31 cellular contexts compared by ENCODE assay signal in the genomic region with DNA sequence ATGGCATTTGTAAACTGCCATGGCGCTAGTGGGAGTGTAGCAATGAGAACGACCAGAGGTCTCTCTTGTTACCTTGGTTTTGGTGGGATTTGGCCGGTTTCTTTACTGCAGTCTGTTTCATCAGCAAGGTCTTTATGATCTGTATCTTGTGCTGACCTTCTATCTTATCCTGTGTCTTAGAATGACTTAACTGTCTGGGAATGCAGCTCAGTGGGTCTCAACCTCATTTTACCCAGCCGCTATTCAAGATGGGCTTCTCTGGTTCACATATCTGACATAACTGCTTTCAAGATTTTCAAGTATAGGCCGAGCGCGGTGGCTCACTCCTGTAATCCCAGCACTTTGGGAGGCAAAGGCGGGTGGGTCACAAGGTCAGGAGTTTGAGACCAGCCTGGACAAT. TPM values are rescaled to one million over a fixed set of nuclear protein-coding genes. Genes with fewer than 3 reads are reported as not detected.
DNase-seq lines count a peak whose midpoint lies in the region; ATAC-seq and TF ChIP-seq lines count a peak whose summit lies in the region.
"Had no signal": no experiment of that assay in that cellular context is flagged by ENCODE, and none has a peak within 500 bp of the region (broad histone marks: within the 10 kb centered on the region; RNA-seq: fewer than 3 reads in every experiment).

No MANE protein-coding gene starts in this region.

- H4K20me1 ChIP-seq in neural progenitor cell (ENCODE audit: low read depth), result peaks cover 26% of the 10 kb centered on the region

- H3K4me3 Mint-ChIP-seq in neural progenitor cell, result peak overlapping the region; percentile 62
- H3K4me3 Mint-ChIP-seq in CD4-positive, alpha-beta memory T cell, result peak overlapping the region in 3 of 8 donors; percentile 9 to 46 (median 44)
- H3K4me3 Mint-ChIP-seq: activated CD4-positive, alpha-beta T cell treated with anti-CD3 and anti-CD28 coated beads for 36 hours; activated CD8-positive, alpha-beta T cell treated with anti-CD3 and anti-CD28 coated beads, Interleukin-2, amount 10 ng/mL, durations not matched to agents 7 days and 5 days; T-helper 17 cell had no signal

- peaks cover 4% of the 10 kb centered on the region for H3K4me1 ChIP-seq in neural progenitor cell
- peaks cover 32% of the 10 kb centered on the region for H3K4me1 ChIP-seq in CD4-positive, alpha-beta memory T cell (ENCODE audit: insufficient read depth, low read length)

- CTCF ChIA-PET in CD4-positive, alpha-beta memory T cell (lab: Charles Lee; ENCODE audit: partially characterized antibody), result interaction anchor here (1.3 to 3.0 kb wide), 2 partner anchors 32 to 37 kb away, joined by 3 to 12 read pairs; no protein-coding TSS in a partner anchor
- CTCF ChIA-PET in RWPE1 (lab: Yijun Ruan, JAX), result no interaction called here

- no peaks in the 10 kb centered on the region for H3K27me3 Mint-ChIP-seq in neural progenitor cell (ENCODE audit: insufficient read depth, low read depth)
- no peaks in the 10 kb centered on the region for H3K27me3 Mint-ChIP-seq in CD4-positive, alpha-beta memory T cell
- H3K27me3 Mint-ChIP-seq: activated CD4-positive, alpha-beta T cell treated with anti-CD3 and anti-CD28 coated beads for 36 hours; activated naive CD8-positive, alpha-beta T cell had no signal

- H3K9ac ChIP-seq in neural progenitor cell, result no peak overlapping the region
- H3K9ac ChIP-seq: SK-N-SH had no signal

- no peak overlapping the region for H2AFZ ChIP-seq in neural progenitor cell (replicated peaks)

- intact Hi-C loops in CD4-positive, alpha-beta memory T cell (cut with micrococcal nuclease), result loop anchor here (5.0 kb wide), 1 partner anchor 58 kb away; no protein-coding TSS in a partner anchor

- H3K4me2 ChIP-seq in neural progenitor cell, result no peak overlapping the region

- peaks cover 2% of the 10 kb centered on the region for H3K9me3 Mint-ChIP-seq in neural progenitor cell
- H3K9me3 Mint-ChIP-seq in CD4-positive, alpha-beta memory T cell, result peaks cover 0 to 4% (median 1%) of the 10 kb centered on the region in 8 donors

- H3K79me2 ChIP-seq in neural progenitor cell (ENCODE audit: low read depth), result peaks cover 42% of the 10 kb centered on the region

- H3K27me3 ChIP-seq in neural progenitor cell, result no peaks in the 10 kb centered on the region
- H3K27me3 ChIP-seq in CD4-positive, alpha-beta memory T cell (ENCODE audit: insufficient read depth, low read length), result no peaks in the 10 kb centered on the region
- H3K27me3 ChIP-seq: tibial artery had no signal

- H3K27ac Mint-ChIP-seq in neural progenitor cell, result no peak overlapping the region
- H3K27ac Mint-ChIP-seq in CD4-positive, alpha-beta memory T cell, result peak overlapping the region in 3 of 7 donors; percentile 5 to 49 (median 20)
- H3K27ac Mint-ChIP-seq: activated CD4-positive, alpha-beta T cell treated with anti-CD3 and anti-CD28 coated beads for 36 hours; activated CD8-positive, alpha-beta T cell treated with anti-CD3 and anti-CD28 coated beads, Interleukin-2, amount 10 ng/mL, durations not matched to agents 7 days and 5 days; activated naive CD8-positive, alpha-beta T cell had no signal

- POLR2A ChIA-PET in CD4-positive, alpha-beta memory T cell (lab: Charles Lee; ENCODE audit: partially characterized antibody), result no interaction called here
- POLR2A ChIA-PET in RWPE1 (lab: Yijun Ruan, JAX; ENCODE audit: low non-redundant PET), result no interaction called here

- H3F3A ChIP-seq in neural progenitor cell (ENCODE audit: low read depth), result no peaks in the 10 kb centered on the region

- no peaks in the 10 kb centered on the region for H3K36me3 ChIP-seq in neural progenitor cell
- H3K36me3 ChIP-seq in CD4-positive, alpha-beta memory T cell (ENCODE audit: insufficient read depth, low read length), result no peaks in the 10 kb centered on the region
- H3K36me3 ChIP-seq: tibial artery had no signal

- ATAC-seq in HG03520 (IDR thresholded peaks at IDR 0.05; ENCODE audit: unreplicated experiment), result no peak
- ATAC-seq: activated CD4-positive, alpha-beta T cell treated with anti-CD3 and anti-CD28 coated beads for 36 hours; activated CD8-positive, alpha-beta T cell treated with anti-CD3 and anti-CD28 coated beads, Interleukin-2, amount 10 ng/mL, durations not matched to agents 7 days and 5 days; left cardiac atrium; T-helper 17 cell had no signal

- H3K36me3 Mint-ChIP-seq in neural progenitor cell, result no peaks in the 10 kb centered on the region
- H3K36me3 Mint-ChIP-seq in CD4-positive, alpha-beta memory T cell, result peaks cover 0 to 3% of the 10 kb centered on the region in 2 donors
- H3K36me3 Mint-ChIP-seq: activated naive CD8-positive, alpha-beta T cell had no signal

- H3K4me1 Mint-ChIP-seq in neural progenitor cell, result peaks cover 16% of the 10 kb centered on the region
- H3K4me1 Mint-ChIP-seq in CD4-positive, alpha-beta memory T cell, result peaks cover 5 to 18% (median 11%) of the 10 kb centered on the region in 4 donors

- H3K9me3 ChIP-seq in neural progenitor cell (ENCODE audit: low read depth), result no peaks in the 10 kb centered on the region
- H3K9me3 ChIP-seq in CD4-positive, alpha-beta memory T cell (ENCODE audit: control insufficient read depth in 1 of 2, low read length in 2 of 2), result no peaks in the 10 kb centered on the region
- H3K9me3 ChIP-seq: Caco-2, SK-N-SH, tibial artery had no signal

- DNase-seq in ELF-1 (ENCODE audit: low read depth, low spot score) (peak; percentile 85), astrocyte of the hippocampus (ENCODE audit: low read depth, low spot score) (peak; percentile 48), iPS DF 19.7 (ENCODE audit: low read depth, low spot score) (peak; percentile 33), neural progenitor cell (ENCODE audit: low spot score) (no peak), globus pallidus (ENCODE audit: low spot score) (no peak), RWPE1 (ENCODE audit: low spot score) (no peak)
- DNase-seq in CD4-positive, alpha-beta memory T cell, result no peak
- DNase-seq: activated CD4-positive, alpha-beta T cell treated with anti-CD3 and anti-CD28 coated beads for 36 hours; activated CD8-positive, alpha-beta T cell treated with anti-CD3 and anti-CD28 coated beads, Interleukin-2, amount 10 ng/mL, durations not matched to agents 7 days and 5 days; aorta; central memory CD4-positive, alpha-beta T cell; DMS79 treated with DMSO at 0.1 percent for 48 hours; HCEC 1CT; left cardiac atrium; mammary epithelial cell; NCI-H1417 treated with DMSO at 0.1 percent for 48 hours; NCI-H2107; NCI-H446 treated with DMSO at 0.1 percent for 48 hours; occipital lobe; SK-N-SH; small intestine; stimulated activated CD4-positive, alpha-beta T cell treated with anti-CD3 and anti-CD28 coated beads, Interleukin-1b, Interleukin-23, amount 100 ng/mL, for 48 hours; T-helper 17 cell; tibial artery had no signal

- H3K27ac ChIP-seq in neural progenitor cell, result no peak overlapping the region
- H3K27ac ChIP-seq in CD4-positive, alpha-beta memory T cell (ENCODE audit: low read depth, low read length), result no peak overlapping the region
- no peak overlapping the region for H3K27ac ChIP-seq in RWPE1
- H3K27ac ChIP-seq: KMS-11, tibial artery had no signal

- H3K4me3 ChIP-seq in neural progenitor cell, result no peak overlapping the region
- no peak overlapping the region for H3K4me3 ChIP-seq in CD4-positive, alpha-beta memory T cell (ENCODE audit: low read length in 2 of 2)
- H3K4me3 ChIP-seq: tibial artery had no signal

- TF ChIP-seq CTCF in neural progenitor cell (IDR thresholded peaks at IDR 0.05), result no peak
- TF ChIP-seq CTCF in RWPE1 (conservative IDR thresholded peaks at IDR 0.05; ENCODE audit: low read depth), result no peak

RNA-seq across cellular contexts. Expression of a gene that starts 1.9 kb away (rescaled TPM):
- 38.1 and 48.9 TPM in 2 replicates for total RNA-seq in neural progenitor cell (ENCODE audit: low replicate concordance)
- 10 to 100 TPM; 37.5 to 40.3 TPM for total RNA-seq in CD4-positive, alpha-beta memory T cell
- polyA plus RNA-seq in CD4-positive, alpha-beta memory T cell, result 10 to 100 TPM; 37.3 to 70.3 TPM

RNA-seq across cellular contexts. Expression of a gene that starts 36.0 kb away (rescaled TPM):
- 0.13 and 0.40 TPM in 2 replicates for total RNA-seq in neural progenitor cell (ENCODE audit: low replicate concordance)
- total RNA-seq in CD4-positive, alpha-beta memory T cell, result not detected
- not detected for polyA plus RNA-seq in CD4-positive, alpha-beta memory T cell
- total RNA-seq: activated CD8-positive, alpha-beta T cell treated with anti-CD3 and anti-CD28 coated beads, Interleukin-2, amount 10 ng/mL, durations not matched to agents 7 days and 5 days; aorta; dermis microvascular lymphatic vessel endothelial cell; fibroblast of lung; T-helper 17 cell had no signal
- polyA plus RNA-seq: aorta, BJ, fibroblast of lung had no signal

RNA-seq across cellular contexts. Expression of a gene that starts 38.5 kb away (rescaled TPM):
- 9.4 and 13.2 TPM in 2 replicates for total RNA-seq in neural progenitor cell (ENCODE audit: low replicate concordance)
- 10 to 100 TPM; 33.1 to 34.7 TPM for total RNA-seq in CD4-positive, alpha-beta memory T cell
- 10 to 100 TPM; 57.2 to 85.0 TPM for polyA plus RNA-seq in CD4-positive, alpha-beta memory T cell

Comparison
In these comparisons a context has a peak if more than half of its experiments do, and no peak if none do; other contexts are left out.
1. DNase-seq: peak in ELF-1 (single experiment), astrocyte of the hippocampus (single experiment) and iPS DF 19.7 (single experiment); none in neural progenitor cell (single experiment), globus pallidus (single experiment), CD4-positive, alpha-beta memory T cell (0 of 5) and RWPE1 (single experiment).